21 cellular contexts compared by ENCODE assay signal in the genomic region with DNA sequence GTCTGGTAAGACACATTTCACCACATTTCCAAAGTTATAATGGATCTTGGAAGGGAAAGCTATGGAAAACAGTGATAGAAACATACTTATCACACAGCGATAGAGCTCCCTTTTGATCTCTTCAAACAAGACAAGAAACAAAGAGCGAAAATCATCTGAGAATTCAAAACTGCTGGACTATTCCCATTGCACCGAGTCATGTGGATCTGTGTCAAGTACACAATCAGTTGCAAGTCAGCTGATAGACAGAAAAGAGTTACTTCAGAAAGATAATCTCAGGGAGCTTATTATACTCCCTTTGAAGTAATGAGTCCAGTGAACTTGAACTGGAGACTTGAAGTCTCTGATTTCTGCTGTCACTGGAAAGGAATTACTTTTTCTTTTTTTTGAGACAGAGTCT.
DNase-seq lines count a peak whose midpoint lies in the region; ATAC-seq, FAIRE-seq and TF ChIP-seq lines count a peak whose summit lies in the region.
"Had no signal": no experiment of that assay in that cellular context is flagged by ENCODE, and none has a peak within 500 bp of the region (broad histone marks: within the 10 kb centered on the region; RNA-seq: fewer than 3 reads in every experiment).

No MANE protein-coding gene starts in this region.

- H3K4me3 Mint-ChIP-seq in activated T-helper 17 cell treated with anti-CD3 and anti-CD28 coated beads, Interleukin-2, amount 50 U/mL, for 72 hours = no peak overlapping the region
- H3K4me3 Mint-ChIP-seq: CD8-positive, alpha-beta T cell had no signal

- H3K27me3 Mint-ChIP-seq in activated T-helper 17 cell treated with anti-CD3 and anti-CD28 coated beads, Interleukin-2, amount 50 U/mL, for 72 hours = no peaks in the 10 kb centered on the region

- 49 to 79% methylated on average over 3 of the region's 3 CpGs for WGBS in testis, 2 donors

- no peaks in the 10 kb centered on the region for H3K36me3 Mint-ChIP-seq in activated T-helper 17 cell treated with anti-CD3 and anti-CD28 coated beads, Interleukin-2, amount 50 U/mL, for 72 hours (ENCODE audit: low read depth)
- H3K36me3 Mint-ChIP-seq: CD8-positive, alpha-beta T cell had no signal

- H3K27ac Mint-ChIP-seq in activated T-helper 17 cell treated with anti-CD3 and anti-CD28 coated beads, Interleukin-2, amount 50 U/mL, for 72 hours = peak overlapping the region; percentile 2
- H3K27ac Mint-ChIP-seq: CD8-positive, alpha-beta T cell had no signal

- TF ChIP-seq POLR2A in testis (IDR thresholded peaks at IDR 0.05) (no peak), GM12891 (IDR thresholded peaks at IDR 0.05; ENCODE audit: low read depth, low read length) (no peak)

- H3K9me3 ChIP-seq in neutrophil = no peaks in the 10 kb centered on the region
- no peaks in the 10 kb centered on the region for H3K9me3 ChIP-seq in testis
- H3K9me3 ChIP-seq: HAP-1 had no signal

- H3K27ac ChIP-seq in neutrophil = peak overlapping the region; percentile 99
- peak overlapping the region; percentile 21 to 70 for H3K27ac ChIP-seq in testis
- H3K27ac ChIP-seq: BLaER1 treated with 17β-estradiol and CSF1 and Interleukin-3, amounts not matched to agents 10 nM and 100 nM; GM23248; HL-60 had no signal

- peaks cover 39 to 49% of the 10 kb centered on the region in 2 experiments for H3K4me1 ChIP-seq in neutrophil (ENCODE audit: control insufficient read depth in 1 of 2, insufficient read depth in 1 of 2, low read depth in 1 of 2, low read length in 1 of 2)
- H3K4me1 ChIP-seq in testis = no peaks in the 10 kb centered on the region
- H3K4me1 ChIP-seq: HAP-1 had no signal

- peaks cover 42% of the 10 kb centered on the region for H3K4me1 Mint-ChIP-seq in activated T-helper 17 cell treated with anti-CD3 and anti-CD28 coated beads, Interleukin-2, amount 50 U/mL, for 72 hours

- H3K9me3 Mint-ChIP-seq in activated T-helper 17 cell treated with anti-CD3 and anti-CD28 coated beads, Interleukin-2, amount 50 U/mL, for 72 hours = no peaks in the 10 kb centered on the region
- H3K9me3 Mint-ChIP-seq: CD8-positive, alpha-beta T cell had no signal

- FAIRE-seq in GM12891 (lab: Jason Lieb, UNC) = no peak
- FAIRE-seq: GM12878, GM19239 had no signal

- no peaks in the 10 kb centered on the region for H3K27me3 ChIP-seq in neutrophil
- H3K27me3 ChIP-seq in testis = no peaks in the 10 kb centered on the region
- H3K27me3 ChIP-seq: BLaER1 treated with 17β-estradiol and CSF1 and Interleukin-3, amounts not matched to agents 10 nM and 100 nM had no signal

- H3K4me3 ChIP-seq in neutrophil (ENCODE audit: low read depth in 1 of 2, low read length in 1 of 2) (no peak overlapping the region), testis (no peak overlapping the region)
- H3K4me3 ChIP-seq: BLaER1 treated with 17β-estradiol and CSF1 and Interleukin-3, amounts not matched to agents 10 nM and 100 nM; GM12878; GM23248; HAP-1 had no signal

- no peaks in the 10 kb centered on the region for H3K36me3 ChIP-seq in neutrophil
- H3K36me3 ChIP-seq in testis (ENCODE audit: low read depth, missing control alignments) = no peaks in the 10 kb centered on the region
- H3K36me3 ChIP-seq: BLaER1 treated with 17β-estradiol and CSF1 and Interleukin-3, amounts not matched to agents 10 nM and 100 nM; HAP-1 had no signal

- intact Hi-C loops in testis (cut with DNase I; ENCODE audit: low total_unique reads) = no loop called here

- no peak for ATAC-seq in activated T-helper 17 cell treated with anti-CD3 and anti-CD28 coated beads, Interleukin-2, amount 50 U/mL, for 72 hours (replicated peaks)
- ATAC-seq in HG03521 (IDR thresholded peaks at IDR 0.05; ENCODE audit: unreplicated experiment) = no peak
- ATAC-seq: CD8-positive, alpha-beta T cell; GM12878 had no signal

- TF ChIP-seq CTCF in neutrophil (IDR thresholded peaks at IDR 0.05) (no peak), testis (IDR thresholded peaks at IDR 0.05) (no peak)

- DNase-seq in COLO829 (ENCODE audit: low spot score) = peak; percentile 36
- peak; percentile 64 for DNase-seq in testis
- DNase-seq in GM12891 (ENCODE audit: insufficient read length, low spot score) = no peak
- no peak for DNase-seq in NCI-H1436 (lab: John Stamatoyannopoulos, UW)
- DNase-seq: 8988T; CD8-positive, alpha-beta T cell; COR-L47; DMS 273 treated with DMSO at 0.1 percent for 48 hours; DMS53; DND-41; EL; GM23248; IMR-90 had no signal

TF ChIP-seq in GM12891, 5 proteins besides CTCF, POLR2A, EP300 and RAD21:
- no peak for TF ChIP-seq TAF1 (IDR thresholded peaks at IDR 0.05; ENCODE audit: low read depth, low read length)
- no peak for TF ChIP-seq POLR2AphosphoS5 (IDR thresholded peaks at IDR 0.05; ENCODE audit: low read depth, low read length)
- no peak for TF ChIP-seq SPI1 (IDR thresholded peaks at IDR 0.05; ENCODE audit: low read depth, low read length)
- TF ChIP-seq POU2F2 (IDR thresholded peaks at IDR 0.05; ENCODE audit: low read depth, low read length) = no peak
- no peak for TF ChIP-seq PAX5 (IDR thresholded peaks at IDR 0.05; ENCODE audit: insufficient read depth, low read length, severe bottlenecking)

Comparison
In these comparisons a context has a peak if more than half of its experiments do, and no peak if none do; other contexts are left out.
1. DNase-seq: peak in COLO829 (single experiment) and testis (single experiment); none in GM12891 (single experiment) and NCI-H1436 (single experiment).